In genomic region chr17:36696805-36697204, GRCh38 we compare ENCODE assay signal across 1 cellular context.
TF ChIP-seq lines count a peak whose summit lies in the region.

No MANE protein-coding gene starts in this region.

TF ChIP-seq in K562, 482 proteins besides CTCF, POLR2A, EP300 and RAD21 (continued from another document):
- no peak for TF ChIP-seq E2F4 (CRISPR knock-in tag; IDR thresholded peaks at IDR 0.05; ENCODE audit: low read depth)
